In genomic region chr1:160126342-160126741, GRCh38 we compare ENCODE assay signal across 10 cellular contexts. TPM values are rescaled to one million over a fixed set of nuclear protein-coding genes. Genes with fewer than 3 reads are reported as not detected.
"Had no signal": no experiment of that assay in that cellular context is flagged by ENCODE, and none has a peak within 500 bp of the region (broad histone marks: within the 10 kb centered on the region; RNA-seq: fewer than 3 reads in every experiment).

No MANE protein-coding gene starts in this region.

RNA-seq across cellular contexts. Expression of gene ATP1A2, which starts 10.8 kb away (rescaled TPM):
- total RNA-seq: activated B cell treated with CpG ODN at 0.5 μM for 24 hours; activated CD4-positive, alpha-beta T cell treated with anti-CD3 and anti-CD28 coated beads, Interleukin-2, amount 10 ng/mL, durations not matched to agents 24 days and 14 days; activated CD8-positive, alpha-beta memory T cell treated with anti-CD3 and anti-CD28 coated beads, Interleukin-2, amount 10 ng/mL, durations not matched to agents 7 days and 5 days; activated T-helper 1 cell treated with anti-CD3 and anti-CD28 coated beads, Interleukin-12 subunit alpha, Interleukin-12 subunit beta, Interleukin-2, Interleukin-4 antibody, amounts not matched to agents 30 ng/mL and 10 ng/mL and 1 ng/mL, durations not matched to agents 14 hours and 24 hours and 36 hours; bronchial epithelial cell; M059J; RPMI7951 had no signal

RNA-seq across cellular contexts. Expression of gene ATP1A4, which starts 25.1 kb away (rescaled TPM):
- total RNA-seq: activated B cell treated with CpG ODN at 0.5 μM for 24 hours; activated CD4-positive, alpha-beta T cell treated with anti-CD3 and anti-CD28 coated beads, Interleukin-2, amount 10 ng/mL, durations not matched to agents 24 days and 14 days; activated T-helper 1 cell treated with anti-CD3 and anti-CD28 coated beads, Interleukin-12 subunit alpha, Interleukin-12 subunit beta, Interleukin-2, Interleukin-4 antibody, amounts not matched to agents 30 ng/mL and 10 ng/mL and 1 ng/mL, durations not matched to agents 14 hours and 24 hours and 36 hours; ascending aorta; body of pancreas; bronchial epithelial cell; M059J; RPMI7951; T-cell had no signal

RNA-seq across cellular contexts. Expression of gene KCNJ9, which starts 45.0 kb away (rescaled TPM):
- total RNA-seq: activated B cell treated with CpG ODN at 0.5 μM for 24 hours; activated CD4-positive, alpha-beta T cell treated with anti-CD3 and anti-CD28 coated beads, Interleukin-2, amount 10 ng/mL, durations not matched to agents 24 days and 14 days; activated CD8-positive, alpha-beta memory T cell treated with anti-CD3 and anti-CD28 coated beads, Interleukin-2, amount 10 ng/mL, durations not matched to agents 7 days and 5 days; activated T-helper 1 cell treated with anti-CD3 and anti-CD28 coated beads, Interleukin-12 subunit alpha, Interleukin-12 subunit beta, Interleukin-2, Interleukin-4 antibody, amounts not matched to agents 30 ng/mL and 10 ng/mL and 1 ng/mL, durations not matched to agents 14 hours and 24 hours and 36 hours; body of pancreas; M059J; RPMI7951; T-cell had no signal

RNA-seq across cellular contexts. Expression of gene KCNJ10, which starts 56.4 kb away (rescaled TPM):
- total RNA-seq: activated B cell treated with CpG ODN at 0.5 μM for 24 hours; activated CD4-positive, alpha-beta T cell treated with anti-CD3 and anti-CD28 coated beads, Interleukin-2, amount 10 ng/mL, durations not matched to agents 24 days and 14 days; activated CD8-positive, alpha-beta memory T cell treated with anti-CD3 and anti-CD28 coated beads, Interleukin-2, amount 10 ng/mL, durations not matched to agents 7 days and 5 days; activated T-helper 1 cell treated with anti-CD3 and anti-CD28 coated beads, Interleukin-12 subunit alpha, Interleukin-12 subunit beta, Interleukin-2, Interleukin-4 antibody, amounts not matched to agents 30 ng/mL and 10 ng/mL and 1 ng/mL, durations not matched to agents 14 hours and 24 hours and 36 hours; ascending aorta; body of pancreas; bronchial epithelial cell; M059J had no signal
